8 cellular contexts compared by ENCODE assay signal in the genomic region with DNA sequence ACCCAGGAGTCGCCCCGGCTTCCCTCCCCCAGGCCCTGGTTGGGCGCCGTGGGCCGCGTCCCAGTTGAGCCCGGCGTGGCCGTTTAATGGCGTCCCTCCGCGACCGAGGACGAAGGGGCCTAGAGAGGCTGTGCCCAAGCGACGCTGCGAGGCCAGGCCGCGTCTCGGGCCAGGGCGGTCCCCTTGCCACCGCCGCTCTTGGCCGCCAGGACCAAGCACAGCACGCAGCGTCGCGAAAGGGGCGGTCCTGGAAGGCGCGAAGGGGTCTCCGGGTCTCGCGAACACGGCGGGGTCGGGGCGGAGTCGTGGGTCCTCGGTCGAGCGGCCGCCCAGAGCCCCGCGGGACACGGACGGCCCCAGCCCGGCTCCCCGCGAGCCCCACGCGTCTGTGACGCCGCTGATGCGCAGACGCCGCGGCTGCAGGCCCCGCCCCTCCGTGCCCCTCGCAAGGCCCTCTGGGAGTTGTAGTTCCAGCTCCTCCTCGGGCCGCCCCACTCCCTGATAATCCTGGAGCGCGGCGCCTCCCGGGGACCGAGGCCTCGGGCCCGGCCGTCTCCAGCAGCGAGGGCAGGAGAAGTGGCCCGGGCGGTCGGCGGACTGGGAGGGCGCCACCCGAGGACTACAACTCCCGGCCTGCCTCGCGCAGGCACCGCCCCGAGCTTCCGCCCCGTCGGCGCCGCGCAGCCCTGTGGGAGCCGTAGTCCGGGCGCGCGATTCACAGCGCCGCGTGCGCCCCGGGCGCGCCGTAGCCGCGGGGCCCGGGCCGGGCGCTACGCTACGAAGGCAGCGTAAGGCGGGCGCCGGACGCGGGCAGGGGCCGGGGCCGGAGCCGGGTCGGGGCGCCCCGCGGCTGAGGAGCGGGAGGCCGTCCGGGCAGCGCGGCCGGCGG. TPM values are rescaled to one million over a fixed set of nuclear protein-coding genes. Genes with fewer than 3 reads are reported as not detected.
A peak's percentile ranks its signal among the peaks of the same experiment; 100 is the strongest.
DNase-seq lines count a peak whose midpoint lies in the region; ATAC-seq and TF ChIP-seq lines count a peak whose summit lies in the region.

A gene (plus strand): TSS at position 698 of the 889 bp plus-strand sequence. CDS start 19,127 bp downstream, outside the sequence.

- no peaks in the 10 kb centered on the region for H3K36me3 ChIP-seq in transverse colon

- TF ChIP-seq CTCF in GM10266 (IDR thresholded peaks at IDR 0.05; ENCODE audit: control insufficient read depth, insufficient read depth, low read depth, missing control alignments) (no peak), transverse colon (IDR thresholded peaks at IDR 0.05) (peak; percentile 33 to 88 (median 45))

- peak within 1 kb of the TSS; percentile 76 to 89 (median 82) for H3K4me3 ChIP-seq in transverse colon

- no peaks in the 10 kb centered on the region for H3K27me3 ChIP-seq in transverse colon

- WGBS in transverse colon (ENCODE audit: low coverage in 1 of 2), 2 donors = 0% methylated on average over 29 of the region's 129 CpGs; no CpG with 5 or more reads in 1 of the 2 donors

- intact Hi-C loops in Right ventricle myocardium superior (cut with DNase I) = loop anchor here (10.0 kb wide), 1 partner anchor 102 kb away; a partner anchor contains a TSS
- intact Hi-C loops in transverse colon (cut with DNase I; ENCODE audit: low total_unique reads) = no loop called here

- in situ Hi-C loops in transverse colon (cut with MboI; ENCODE audit: low pct_ligation_motif_present in 1 of 4, low pct_unique_long_range_greater_than_20kb in 1 of 4, low sequenced_read_pairs in 3 of 4) = no loop called here

- H3K9me3 ChIP-seq in transverse colon = no peaks in the 10 kb centered on the region

- ATAC-seq in HG02623 (IDR thresholded peaks at IDR 0.05; ENCODE audit: unreplicated experiment) = peak; percentile 56
- ATAC-seq in Right ventricle myocardium superior (ENCODE audit: poor library complexity) = peak; percentile 93

- TF ChIP-seq EP300 in transverse colon (IDR thresholded peaks at IDR 0.05; ENCODE audit: low read depth) = no peak

- H3K4me1 ChIP-seq in transverse colon = peaks cover 33 to 59% (median 50%) of the 10 kb centered on the region in 4 donors

- H3K27ac ChIP-seq in transverse colon = peak within 1 kb of the TSS; percentile 93 to 98 (median 97)

- DNase-seq in GM10266 (ENCODE audit: extremely low spot score) (peak; percentile 96), NCI-H1105 treated with DMSO at 0.1 percent for 48 hours (lab: John Stamatoyannopoulos, UW) (peak; percentile 75), SW 1271 (lab: John Stamatoyannopoulos, UW) (peak; percentile 47 to 67), Right ventricle myocardium superior (peak; percentile 92), pons (ENCODE audit: low spot score) (peak; percentile 70), transverse colon (peak; percentile 89)
- peak; percentile 61 for DNase-seq in activated naive CD8-positive, alpha-beta T cell treated with anti-CD3 and anti-CD28 coated beads, Interleukin-2, amount 50 U/mL, for 16 hours (ENCODE audit: low read depth, low spot score)

- TF ChIP-seq POLR2A in transverse colon (IDR thresholded peaks at IDR 0.05) = peak; percentile 74

RNA-seq across cellular contexts. Expression of the gene that starts here (rescaled TPM):
- total RNA-seq in Right ventricle myocardium superior = 17.7 TPM
- total RNA-seq in transverse colon = 100 to 1,000 TPM; 108 to 388 (median 175) TPM

Comparison
In these comparisons a context has a peak if more than half of its experiments do, and no peak if none do; other contexts are left out.
1. Peak in every context shown above with its lines: DNase-seq, ATAC-seq, H3K4me3 ChIP-seq and H3K27ac ChIP-seq.